In genomic region chr9:121368692-121369091, GRCh38 we compare ENCODE assay signal across 1 cellular context.
TF ChIP-seq lines count a peak whose summit lies in the region.
"Not testable (repeated sequence)": the region's sequence is repeated elsewhere in the genome, so short reads cannot be mapped to it uniquely, and the experiment has no call there.

No MANE protein-coding gene starts in this region.

TF ChIP-seq in HepG2, 621 proteins besides CTCF, POLR2A, EP300 and RAD21:
- TF ChIP-seq HNF1A (IDR thresholded peaks at IDR 0.05; ENCODE audit: low read depth) (0 out of 2 replicates have a peak, but pooled peaks have one; percentile 3), ZBTB38 (CRISPR knock-in tag; IDR thresholded peaks at IDR 0.05) (peak; percentile 52; the same call in 1 of the 2 replicates), ZNF460 (CRISPR knock-in tag; IDR thresholded peaks at IDR 0.05; ENCODE audit: borderline replicate concordance) (peak; percentile 86)
- TF ChIP-seq HNF1A (CRISPR knock-in tag; IDR thresholded peaks at IDR 0.05; ENCODE audit: borderline replicate concordance), result not testable (repeated sequence)
